1 cellular context compared by ENCODE assay signal in genomic region chr2:159547031-159547430, GRCh38.
TF ChIP-seq lines count a peak whose summit lies in the region.

No MANE protein-coding gene starts in this region.

TF ChIP-seq in GM23338, 12 proteins besides CTCF, POLR2A, EP300 and RAD21 (continued from another document):
- no peak for TF ChIP-seq ZNF462 (CRISPR knock-in tag; IDR thresholded peaks at IDR 0.05)
- no peak for TF ChIP-seq ZNF114 (CRISPR knock-in tag; IDR thresholded peaks at IDR 0.05)
- no peak for TF ChIP-seq JUNB (IDR thresholded peaks at IDR 0.05; ENCODE audit: unreplicated experiment)
- TF ChIP-seq CREB1 (CRISPR knock-in tag; IDR thresholded peaks at IDR 0.05; ENCODE audit: low read depth): no peak
- TF ChIP-seq STAT1 (IDR thresholded peaks at IDR 0.05; ENCODE audit: unreplicated experiment): no peak
- no peak for TF ChIP-seq EZH2phosphoT487 (IDR thresholded peaks at IDR 0.05; ENCODE audit: unreplicated experiment)
- TF ChIP-seq ETS1 (IDR thresholded peaks at IDR 0.05): no peak
- no peak for TF ChIP-seq NANOG (IDR thresholded peaks at IDR 0.05; ENCODE audit: borderline replicate concordance)
